In genomic region chr6:7136859-7137334, GRCh38 we compare ENCODE assay signal across 8 cellular contexts. TPM values are rescaled to one million over a fixed set of nuclear protein-coding genes. Genes with fewer than 3 reads are reported as not detected.
A peak's percentile ranks its signal among the peaks of the same experiment; 100 is the strongest.
DNase-seq lines count a peak whose midpoint lies in the region; ATAC-seq, FAIRE-seq and TF ChIP-seq lines count a peak whose summit lies in the region.

No MANE protein-coding gene starts in this region.

- TF ChIP-seq EP300 in A549 (IDR thresholded peaks at IDR 0.05) = no peak

- no peaks in the 10 kb centered on the region for H3K9me3 ChIP-seq in A549
- no peaks in the 10 kb centered on the region for H3K9me3 ChIP-seq in neuronal stem cell (replicated peaks in 1 of 2; ENCODE audit: control insufficient read depth in 2 of 2, insufficient read depth in 1 of 2, low read depth in 1 of 2, low read length in 2 of 2)

- peak overlapping the region; percentile 77 for H3K4me3 Mint-ChIP-seq in activated naive CD8-positive, alpha-beta T cell treated with anti-CD3 and anti-CD28 coated beads, Interleukin-2, amount 10 ng/mL, durations not matched to agents 7 days and 5 days

- no peak overlapping the region for H3K14ac ChIP-seq in neuronal stem cell (ENCODE audit: low read length)

- no peaks in the 10 kb centered on the region for H3K9me3 Mint-ChIP-seq in activated naive CD8-positive, alpha-beta T cell treated with anti-CD3 and anti-CD28 coated beads, Interleukin-2, amount 10 ng/mL, durations not matched to agents 7 days and 5 days

- no peak overlapping the region for H2AK5ac ChIP-seq in neuronal stem cell (ENCODE audit: low read depth, low read length)

- WGBS in A549 (ENCODE audit: missing lambda C conversion rate) = 88% methylated on average over 6 of the region's 8 CpGs
- WGBS in neuronal stem cell (ENCODE audit: extremely low coverage in 2 of 2, insufficient read length in 2 of 2, insufficient replicate concordance in 1 of 2), 2 donors = no CpG with 5 or more reads among the region's 8 CpGs

- H3K18ac ChIP-seq in neuronal stem cell (ENCODE audit: low read length) = peak overlapping the region; percentile 45

- no peak overlapping the region for H2BK12ac ChIP-seq in neuronal stem cell (ENCODE audit: low read length)

- POLR2A ChIA-PET in A549 (lab: Yijun Ruan, JAX) = interaction anchor here (1.2 kb wide), 1 partner anchor 9 kb away, joined by 3 read pairs; no protein-coding TSS in a partner anchor
- POLR2A ChIA-PET in activated naive CD8-positive, alpha-beta T cell treated with anti-CD3 and anti-CD28 coated beads, Interleukin-2, amount 10 ng/mL, durations not matched to agents 7 days and 5 days (lab: Charles Lee) = interaction anchor here (0.5 to 2.3 kb wide), 7 partner anchors 8 to 59 kb away, joined by 3 to 15 read pairs (median 5); partner anchors contain the start of gene RREB1

- no peaks in the 10 kb centered on the region for H3K79me1 ChIP-seq in neuronal stem cell (ENCODE audit: low read depth, low read length)

- DNase-seq in A549 (ENCODE audit: low read depth in 1 of 2, low spot score in 1 of 2) (no peak), neuronal stem cell (ENCODE audit: low spot score) (no peak), pons (ENCODE audit: low spot score) (no peak), iPS-NIHi11 (ENCODE audit: low spot score) (no peak)
- no peak for DNase-seq in activated naive CD8-positive, alpha-beta T cell treated with anti-CD3 and anti-CD28 coated beads, Interleukin-2, amount 10 ng/mL, durations not matched to agents 7 days and 5 days

- H3K27me3 ChIP-seq in neuronal stem cell (ENCODE audit: control insufficient read depth in 3 of 3, insufficient read depth in 3 of 3, low read depth in 1 of 3, low read length in 3 of 3) = peaks cover 0 to 3% (median 0%) of the 10 kb centered on the region in 3 experiments

- no peak overlapping the region for H2BK15ac ChIP-seq in neuronal stem cell (ENCODE audit: low read length)

- no peak overlapping the region for H4K8ac ChIP-seq in neuronal stem cell (ENCODE audit: low read depth, low read length)

- ATAC-seq in A549 (no peak), GM19035 (IDR thresholded peaks at IDR 0.05; ENCODE audit: unreplicated experiment) (peak; percentile 40), HG03196 (IDR thresholded peaks at IDR 0.05; ENCODE audit: unreplicated experiment) (peak; percentile 32), GM21367 (IDR thresholded peaks at IDR 0.05; ENCODE audit: unreplicated experiment) (no peak)
- no peak for ATAC-seq in activated naive CD8-positive, alpha-beta T cell treated with anti-CD3 and anti-CD28 coated beads, Interleukin-2, amount 10 ng/mL, durations not matched to agents 7 days and 5 days (ENCODE audit: low read depth)

- H3K27me3 Mint-ChIP-seq in activated naive CD8-positive, alpha-beta T cell treated with anti-CD3 and anti-CD28 coated beads, Interleukin-2, amount 10 ng/mL, durations not matched to agents 7 days and 5 days = no peaks in the 10 kb centered on the region

- H3K4me3 ChIP-seq in A549 (no peak overlapping the region), neuronal stem cell (ENCODE audit: low read length in 2 of 2) (no peak overlapping the region)

- H3K36me3 Mint-ChIP-seq in activated naive CD8-positive, alpha-beta T cell treated with anti-CD3 and anti-CD28 coated beads, Interleukin-2, amount 10 ng/mL, durations not matched to agents 7 days and 5 days = peaks cover 10% of the 10 kb centered on the region

- peak overlapping the region; percentile 12 for H3K23ac ChIP-seq in neuronal stem cell (ENCODE audit: low read depth, low read length, poor library complexity)

- H3K4me1 ChIP-seq in A549 (peaks cover 52% of the 10 kb centered on the region), neuronal stem cell (ENCODE audit: control insufficient read depth in 2 of 2, insufficient read depth in 1 of 2, low read depth in 1 of 2, low read length in 2 of 2) (peaks cover 14 to 25% of the 10 kb centered on the region in 2 donors)

- H4K91ac ChIP-seq in neuronal stem cell (ENCODE audit: low read depth, low read length, poor library complexity) = no peak overlapping the region

- H2AFZ ChIP-seq in neuronal stem cell (ENCODE audit: low read length) = peak overlapping the region; percentile 63

- peak overlapping the region; percentile 87 for H3K4me2 ChIP-seq in A549
- no peak overlapping the region for H3K4me2 ChIP-seq in neuronal stem cell (ENCODE audit: insufficient read depth, low read length, poor library complexity, severe bottlenecking)

- no peaks in the 10 kb centered on the region for H3K36me3 ChIP-seq in neuronal stem cell (replicated peaks in 1 of 2; ENCODE audit: control insufficient read depth in 2 of 2, insufficient read depth in 2 of 2, low read length in 2 of 2)

- no peak for TF ChIP-seq RAD21 in A549 (conservative IDR thresholded peaks at IDR 0.05 in 1 of 2, IDR thresholded peaks at IDR 0.05 in 1 of 2)

- H2BK120ac ChIP-seq in neuronal stem cell (ENCODE audit: low read depth, low read length) = no peak overlapping the region

- no peak overlapping the region for H3K4ac ChIP-seq in neuronal stem cell (ENCODE audit: low read length)

- peaks cover 58% of the 10 kb centered on the region for H3K4me1 Mint-ChIP-seq in activated naive CD8-positive, alpha-beta T cell treated with anti-CD3 and anti-CD28 coated beads, Interleukin-2, amount 10 ng/mL, durations not matched to agents 7 days and 5 days

- no peak for TF ChIP-seq CTCF in A549 (IDR thresholded peaks at IDR 0.05)

- H3K27ac Mint-ChIP-seq in activated naive CD8-positive, alpha-beta T cell treated with anti-CD3 and anti-CD28 coated beads, Interleukin-2, amount 10 ng/mL, durations not matched to agents 7 days and 5 days = peak overlapping the region; percentile 85

- CTCF ChIA-PET in A549 (lab: Yijun Ruan, JAX) = interaction anchor here (1.2 to 2.3 kb wide), 2 partner anchors 9 to 412 kb away, joined by 4 to 5 read pairs; no protein-coding TSS in a partner anchor

- no peak overlapping the region for H3K9ac ChIP-seq in neuronal stem cell (ENCODE audit: low read depth, low read length, poor library complexity)

- no peak for TF ChIP-seq POLR2A in A549 (IDR thresholded peaks at IDR 0.05; ENCODE audit: low read length)

- FAIRE-seq in A549 (lab: Jason Lieb, UNC) = no peak

- H3K27ac ChIP-seq in A549 = peak overlapping the region; percentile 79 to 89; a peak in 5 of 6 replicates
- no peak overlapping the region for H3K27ac ChIP-seq in neuronal stem cell (replicated peaks; ENCODE audit: low read length)

- H2BK5ac ChIP-seq in neuronal stem cell (ENCODE audit: low read length) = no peak overlapping the region

TF ChIP-seq in A549, 52 proteins besides CTCF, POLR2A, EP300 and RAD21:
- TF ChIP-seq EHF (CRISPR knock-in tag; IDR thresholded peaks at IDR 0.05) (no peak), CBX2 (IDR thresholded peaks at IDR 0.05; ENCODE audit: borderline replicate concordance, low read depth) (no peak), FOSL2 (IDR thresholded peaks at IDR 0.05) (no peak), FOSL2 (CRISPR knock-in tag; IDR thresholded peaks at IDR 0.05) (no peak), USF2 (IDR thresholded peaks at IDR 0.05) (no peak), RCOR1 (IDR thresholded peaks at IDR 0.05; ENCODE audit: low read depth, low read length) (no peak), MAFK (IDR thresholded peaks at IDR 0.05; ENCODE audit: partially characterized antibody) (no peak), BHLHE40 (IDR thresholded peaks at IDR 0.05; ENCODE audit: low read depth, low read length) (no peak), MYC (IDR thresholded peaks at IDR 0.05; ENCODE audit: borderline replicate concordance, low read length) (no peak), FOSB (CRISPR knock-in tag; IDR thresholded peaks at IDR 0.05) (no peak), ATOH8 (CRISPR knock-in tag; IDR thresholded peaks at IDR 0.05; ENCODE audit: low read depth) (no peak), SREBF2 (IDR thresholded peaks at IDR 0.05) (no peak), HOXB5 (CRISPR knock-in tag; IDR thresholded peaks at IDR 0.05) (no peak), RFX5 (IDR thresholded peaks at IDR 0.05) (no peak), EHMT2 (IDR thresholded peaks at IDR 0.05; ENCODE audit: low read depth) (no peak), ZNF302 (CRISPR knock-in tag; IDR thresholded peaks at IDR 0.05) (no peak), GATA3 (IDR thresholded peaks at IDR 0.05; ENCODE audit: borderline replicate concordance) (no peak)
TF ChIP-seq in A549: peak in this region for 0.

RNA-seq across cellular contexts. Expression of gene RREB1, which starts 29.1 kb away (rescaled TPM):
- polyA plus RNA-seq in A549 (2011; rRNA removed) (2.2 and 4.8 TPM in 2 replicates), A549 (2017; fragmentation: RNase III; extraction: RNeasy Plus Mini Kit Qiagen cat#74134 plus additional on column Dnase treatment) (4.6 to 5.0 TPM (median 4.8 TPM) in 3 replicates)
- polyA plus RNA-seq in A549 (2012; cell fraction: cytosol; rRNA removed) = 1.5 and 2.1 TPM in 2 replicates
- 6.1 and 6.8 TPM in 2 replicates for polyA plus RNA-seq in A549 (2012; cell fraction: nucleus; rRNA removed)
- polyA minus RNA-seq in A549 (2011; rRNA and poly(A)+ RNA removed) = 30.5 and 38.8 TPM in 2 replicates
- total RNA-seq in activated naive CD8-positive, alpha-beta T cell treated with anti-CD3 and anti-CD28 coated beads, Interleukin-2, amount 10 ng/mL, durations not matched to agents 7 days and 5 days = 10 to 100 TPM; 37.0 to 39.1 TPM
- polyA plus RNA-seq in neuronal stem cell (2013, experiment 1 of 2) = 5.7 TPM
- 6.0 TPM for polyA plus RNA-seq in neuronal stem cell (2013, experiment 2 of 2)

Comparison
In these comparisons a context has a peak if more than half of its experiments do, and no peak if none do; other contexts are left out.
1. ATAC-seq: peak in GM19035 (single experiment) and HG03196 (single experiment); none in A549 (0 of 2), activated naive CD8-positive, alpha-beta T cell treated with anti-CD3 and anti-CD28 coated beads, Interleukin-2, amount 10 ng/mL, durations not matched to agents 7 days and 5 days (single experiment) and GM21367 (single experiment).